In the genomic region with DNA sequence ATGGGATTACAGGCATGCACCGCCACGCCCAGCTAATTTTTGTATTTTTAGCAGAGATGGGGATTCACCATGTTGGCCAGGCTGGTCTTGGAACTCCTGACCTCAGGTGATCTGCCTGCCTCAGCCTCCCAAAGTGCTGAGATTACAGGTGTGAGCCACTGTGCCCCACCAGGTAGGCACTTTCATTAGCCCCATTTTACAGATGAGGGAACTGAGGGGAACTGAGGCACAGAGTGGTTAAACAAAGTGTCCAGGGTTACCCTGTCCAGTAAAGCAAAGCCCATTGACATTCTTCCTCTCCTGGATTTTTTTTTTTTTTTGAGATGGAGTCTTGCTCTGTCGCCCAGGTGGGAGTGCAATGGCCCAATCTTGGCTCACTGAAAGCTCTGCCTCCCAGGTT, we compare ENCODE assay signal across 6 cellular contexts. TPM values are rescaled to one million over a fixed set of nuclear protein-coding genes. Genes with fewer than 3 reads are reported as not detected.
DNase-seq lines count a peak whose midpoint lies in the region; ATAC-seq and TF ChIP-seq lines count a peak whose summit lies in the region.
"Not testable (repeated sequence)": the region's sequence is repeated elsewhere in the genome, so short reads cannot be mapped to it uniquely, and the experiment has no call there.

No MANE protein-coding gene starts in this region.

- not testable (repeated sequence) for H3K27me3 Mint-ChIP-seq in activated CD8-positive, alpha-beta T cell treated with anti-CD3 and anti-CD28 coated beads for 36 hours; endothelial cell (ENCODE audit: unreplicated experiment); mesothelial cell of epicardium (ENCODE audit: low read depth)

- H3K4me1 ChIP-seq in BLaER1 (peaks cover 96% of the 10 kb centered on the region), KMS-11 (ENCODE audit: low read depth, poor library complexity, severe bottlenecking) (peaks cover 85% of the 10 kb centered on the region), spleen (peaks cover 72 to 100% (median 96%) of the 10 kb centered on the region in 6 donors)

- not testable (repeated sequence) for H3K4me3 Mint-ChIP-seq in activated CD8-positive, alpha-beta T cell treated with anti-CD3 and anti-CD28 coated beads for 36 hours; endothelial cell (ENCODE audit: unreplicated experiment); mesothelial cell of epicardium

- H3K9ac ChIP-seq in BLaER1, result peak overlapping the region; percentile 85; the same call in 1 of the 2 replicates
- not testable (repeated sequence) for H3K9ac ChIP-seq in KMS-11

- H3K36me3 ChIP-seq in BLaER1; KMS-11 (ENCODE audit: insufficient read depth); spleen: not testable (repeated sequence)

- peak overlapping the region; percentile 98 for H3K27ac ChIP-seq in BLaER1
- not testable (repeated sequence) for H3K27ac ChIP-seq in KMS-11
- H3K27ac ChIP-seq in spleen, result peak overlapping the region in 7 of 8 donors; percentile 93 to 97 (median 94)

- H3K4me2 ChIP-seq in BLaER1 (peak overlapping the region; percentile 93), KMS-11 (peak overlapping the region; percentile 93; the same call in 1 of the 2 replicates)

- intact Hi-C loops in activated CD8-positive, alpha-beta T cell treated with anti-CD3 and anti-CD28 coated beads for 36 hours (cut with micrococcal nuclease); spleen (cut with DNase I; ENCODE audit: low total_unique reads): not testable (repeated sequence)

- POLR2A ChIA-PET in activated CD8-positive, alpha-beta T cell treated with anti-CD3 and anti-CD28 coated beads for 36 hours (lab: Charles Lee), result interaction anchor here (11.9 kb wide), 1 partner anchor 12 kb away, joined by 226 read pairs; the partner anchor contains the start of genes IER2 and STX10

- H4K20me1 ChIP-seq in BLaER1; KMS-11 (ENCODE audit: insufficient read depth): not testable (repeated sequence)

- not testable (repeated sequence) for H3K9me3 ChIP-seq in BLaER1, spleen

- 90 to 98% (median 93%) methylated on average over 3 of the region's 3 CpGs for WGBS in spleen, 5 donors

- H3K79me2 ChIP-seq in KMS-11 (ENCODE audit: insufficient read depth, low read depth), result not testable (repeated sequence)

- not testable (repeated sequence) for ATAC-seq in activated CD8-positive, alpha-beta T cell treated with anti-CD3 and anti-CD28 coated beads for 36 hours

- not testable (repeated sequence) for H3K9me3 Mint-ChIP-seq in activated CD8-positive, alpha-beta T cell treated with anti-CD3 and anti-CD28 coated beads for 36 hours; endothelial cell (ENCODE audit: unreplicated experiment); mesothelial cell of epicardium

- H3K27ac Mint-ChIP-seq in activated CD8-positive, alpha-beta T cell treated with anti-CD3 and anti-CD28 coated beads for 36 hours, result peak overlapping the region; percentile 96
- H3K27ac Mint-ChIP-seq in endothelial cell (ENCODE audit: unreplicated experiment), result peak overlapping the region; percentile 100
- peak overlapping the region; percentile 98 for H3K27ac Mint-ChIP-seq in mesothelial cell of epicardium

- H3K4me1 Mint-ChIP-seq in activated CD8-positive, alpha-beta T cell treated with anti-CD3 and anti-CD28 coated beads for 36 hours (ENCODE audit: low read depth), result peaks cover 67% of the 10 kb centered on the region
- H3K4me1 Mint-ChIP-seq in endothelial cell (ENCODE audit: unreplicated experiment), result peaks cover 35% of the 10 kb centered on the region
- H3K4me1 Mint-ChIP-seq in mesothelial cell of epicardium, result peaks cover 56% of the 10 kb centered on the region

- TF ChIP-seq POLR2A in spleen (IDR thresholded peaks at IDR 0.05), result not testable (repeated sequence)

- not testable (repeated sequence) for H3K4me3 ChIP-seq in BLaER1; KMS-11 (IDR thresholded peaks at IDR 0.05; ENCODE audit: insufficient read depth, low read depth, low read length); spleen

- DNase-seq in activated CD8-positive, alpha-beta T cell treated with anti-CD3 and anti-CD28 coated beads for 36 hours; endothelial cell (ENCODE audit: low spot score); mesothelial cell of epicardium (ENCODE audit: low spot score in 2 of 2, unreplicated experiment in 2 of 2); spleen: not testable (repeated sequence)

- H2AFZ ChIP-seq in KMS-11 (ENCODE audit: low read depth), result not testable (repeated sequence)

- CTCF ChIA-PET in activated CD8-positive, alpha-beta T cell treated with anti-CD3 and anti-CD28 coated beads for 36 hours (lab: Charles Lee), result interaction anchor here (4.7 kb wide), 1 partner anchor 10 kb away, joined by 37 read pairs; no protein-coding TSS in a partner anchor

- not testable (repeated sequence) for TF ChIP-seq CTCF in KMS-11 (conservative IDR thresholded peaks at IDR 0.05; ENCODE audit: low read depth, low read length); activated CD8-positive, alpha-beta T cell treated with anti-CD3 and anti-CD28 coated beads for 36 hours (IDR thresholded peaks at IDR 0.05); endothelial cell (IDR thresholded peaks at IDR 0.05; ENCODE audit: unreplicated experiment); mesothelial cell of epicardium (IDR thresholded peaks at IDR 0.05; ENCODE audit: unreplicated experiment); spleen (IDR thresholded peaks at IDR 0.05 in 8 of 11, conservative IDR thresholded peaks at IDR 0.05 in 3 of 11)

- not testable (repeated sequence) for H3K36me3 Mint-ChIP-seq in activated CD8-positive, alpha-beta T cell treated with anti-CD3 and anti-CD28 coated beads for 36 hours (ENCODE audit: low read depth); endothelial cell (ENCODE audit: low read depth, unreplicated experiment); mesothelial cell of epicardium

- H3K27me3 ChIP-seq in BLaER1; KMS-11 (ENCODE audit: insufficient read depth, low read depth); spleen (replicated peaks in 1 of 7): not testable (repeated sequence)

RNA-seq across cellular contexts. Expression of gene IER2, which starts 15.9 kb away (rescaled TPM):
- 100 to 1,000 TPM; 120 to 122 TPM for total RNA-seq in activated CD8-positive, alpha-beta T cell treated with anti-CD3 and anti-CD28 coated beads for 36 hours
- total RNA-seq in endothelial cell (ENCODE audit: unreplicated experiment) (115 TPM), mesothelial cell of epicardium (278 to 284 TPM (median 282 TPM) in 3 replicates), spleen (100 to 1,000 TPM in 4 of 7 donors, 10 to 100 TPM in 3; 59.7 to 131 (median 104) TPM)
- polyA plus RNA-seq in spleen, result 10 to 100 TPM; 56.7 to 92.2 (median 76.6) TPM

RNA-seq across cellular contexts. Expression of gene STX10, which starts 16.0 kb away (rescaled TPM):
- total RNA-seq in activated CD8-positive, alpha-beta T cell treated with anti-CD3 and anti-CD28 coated beads for 36 hours, result 10 to 100 TPM; 66.8 to 72.4 TPM
- total RNA-seq in endothelial cell (ENCODE audit: unreplicated experiment) (31.8 TPM), mesothelial cell of epicardium (52.7 to 58.4 TPM (median 56.7 TPM) in 3 replicates), spleen (10 to 100 TPM; 43.8 to 89.5 (median 55.8) TPM)
- 10 to 100 TPM; 78.3 to 98.0 (median 93.7) TPM for polyA plus RNA-seq in spleen

RNA-seq across cellular contexts. Expression of gene NACC1, which starts 48.1 kb away (rescaled TPM):
- 10 to 100 TPM; 73.8 to 87.5 TPM for total RNA-seq in activated CD8-positive, alpha-beta T cell treated with anti-CD3 and anti-CD28 coated beads for 36 hours
- total RNA-seq in endothelial cell (ENCODE audit: unreplicated experiment) (112 TPM), mesothelial cell of epicardium (63.0 to 76.4 TPM (median 74.5 TPM) in 3 replicates), spleen (10 to 100 TPM; 22.0 to 47.0 (median 37.7) TPM)
- 10 to 100 TPM in 1 of 3 donors, 1 to 10 TPM in 2; 5.5 to 32.8 (median 7.1) TPM for polyA plus RNA-seq in spleen

RNA-seq across cellular contexts. Expression of gene TRMT1, which starts 49.6 kb away (rescaled TPM):
- total RNA-seq in activated CD8-positive, alpha-beta T cell treated with anti-CD3 and anti-CD28 coated beads for 36 hours, result 10 to 100 TPM; 85.0 to 95.7 TPM
- 54.2 TPM for total RNA-seq in endothelial cell (ENCODE audit: unreplicated experiment)
- 53.9 to 58.6 TPM (median 57.0 TPM) in 3 replicates for total RNA-seq in mesothelial cell of epicardium
- total RNA-seq in spleen, result 10 to 100 TPM; 27.7 to 72.8 (median 37.5) TPM
- polyA plus RNA-seq in spleen, result 100 to 1,000 TPM in 2 of 3 donors, 10 to 100 TPM in 1; 76.2 to 109 (median 107) TPM
